In genomic region chr6:141451508-141452353, GRCh38 we compare ENCODE assay signal across 1 cellular context.
TF ChIP-seq lines count a peak whose summit lies in the region.

No MANE protein-coding gene starts in this region.

TF ChIP-seq in GM23338, 12 proteins besides CTCF, POLR2A, EP300 and RAD21 (continued from another document):
- TF ChIP-seq, protein P1, sequence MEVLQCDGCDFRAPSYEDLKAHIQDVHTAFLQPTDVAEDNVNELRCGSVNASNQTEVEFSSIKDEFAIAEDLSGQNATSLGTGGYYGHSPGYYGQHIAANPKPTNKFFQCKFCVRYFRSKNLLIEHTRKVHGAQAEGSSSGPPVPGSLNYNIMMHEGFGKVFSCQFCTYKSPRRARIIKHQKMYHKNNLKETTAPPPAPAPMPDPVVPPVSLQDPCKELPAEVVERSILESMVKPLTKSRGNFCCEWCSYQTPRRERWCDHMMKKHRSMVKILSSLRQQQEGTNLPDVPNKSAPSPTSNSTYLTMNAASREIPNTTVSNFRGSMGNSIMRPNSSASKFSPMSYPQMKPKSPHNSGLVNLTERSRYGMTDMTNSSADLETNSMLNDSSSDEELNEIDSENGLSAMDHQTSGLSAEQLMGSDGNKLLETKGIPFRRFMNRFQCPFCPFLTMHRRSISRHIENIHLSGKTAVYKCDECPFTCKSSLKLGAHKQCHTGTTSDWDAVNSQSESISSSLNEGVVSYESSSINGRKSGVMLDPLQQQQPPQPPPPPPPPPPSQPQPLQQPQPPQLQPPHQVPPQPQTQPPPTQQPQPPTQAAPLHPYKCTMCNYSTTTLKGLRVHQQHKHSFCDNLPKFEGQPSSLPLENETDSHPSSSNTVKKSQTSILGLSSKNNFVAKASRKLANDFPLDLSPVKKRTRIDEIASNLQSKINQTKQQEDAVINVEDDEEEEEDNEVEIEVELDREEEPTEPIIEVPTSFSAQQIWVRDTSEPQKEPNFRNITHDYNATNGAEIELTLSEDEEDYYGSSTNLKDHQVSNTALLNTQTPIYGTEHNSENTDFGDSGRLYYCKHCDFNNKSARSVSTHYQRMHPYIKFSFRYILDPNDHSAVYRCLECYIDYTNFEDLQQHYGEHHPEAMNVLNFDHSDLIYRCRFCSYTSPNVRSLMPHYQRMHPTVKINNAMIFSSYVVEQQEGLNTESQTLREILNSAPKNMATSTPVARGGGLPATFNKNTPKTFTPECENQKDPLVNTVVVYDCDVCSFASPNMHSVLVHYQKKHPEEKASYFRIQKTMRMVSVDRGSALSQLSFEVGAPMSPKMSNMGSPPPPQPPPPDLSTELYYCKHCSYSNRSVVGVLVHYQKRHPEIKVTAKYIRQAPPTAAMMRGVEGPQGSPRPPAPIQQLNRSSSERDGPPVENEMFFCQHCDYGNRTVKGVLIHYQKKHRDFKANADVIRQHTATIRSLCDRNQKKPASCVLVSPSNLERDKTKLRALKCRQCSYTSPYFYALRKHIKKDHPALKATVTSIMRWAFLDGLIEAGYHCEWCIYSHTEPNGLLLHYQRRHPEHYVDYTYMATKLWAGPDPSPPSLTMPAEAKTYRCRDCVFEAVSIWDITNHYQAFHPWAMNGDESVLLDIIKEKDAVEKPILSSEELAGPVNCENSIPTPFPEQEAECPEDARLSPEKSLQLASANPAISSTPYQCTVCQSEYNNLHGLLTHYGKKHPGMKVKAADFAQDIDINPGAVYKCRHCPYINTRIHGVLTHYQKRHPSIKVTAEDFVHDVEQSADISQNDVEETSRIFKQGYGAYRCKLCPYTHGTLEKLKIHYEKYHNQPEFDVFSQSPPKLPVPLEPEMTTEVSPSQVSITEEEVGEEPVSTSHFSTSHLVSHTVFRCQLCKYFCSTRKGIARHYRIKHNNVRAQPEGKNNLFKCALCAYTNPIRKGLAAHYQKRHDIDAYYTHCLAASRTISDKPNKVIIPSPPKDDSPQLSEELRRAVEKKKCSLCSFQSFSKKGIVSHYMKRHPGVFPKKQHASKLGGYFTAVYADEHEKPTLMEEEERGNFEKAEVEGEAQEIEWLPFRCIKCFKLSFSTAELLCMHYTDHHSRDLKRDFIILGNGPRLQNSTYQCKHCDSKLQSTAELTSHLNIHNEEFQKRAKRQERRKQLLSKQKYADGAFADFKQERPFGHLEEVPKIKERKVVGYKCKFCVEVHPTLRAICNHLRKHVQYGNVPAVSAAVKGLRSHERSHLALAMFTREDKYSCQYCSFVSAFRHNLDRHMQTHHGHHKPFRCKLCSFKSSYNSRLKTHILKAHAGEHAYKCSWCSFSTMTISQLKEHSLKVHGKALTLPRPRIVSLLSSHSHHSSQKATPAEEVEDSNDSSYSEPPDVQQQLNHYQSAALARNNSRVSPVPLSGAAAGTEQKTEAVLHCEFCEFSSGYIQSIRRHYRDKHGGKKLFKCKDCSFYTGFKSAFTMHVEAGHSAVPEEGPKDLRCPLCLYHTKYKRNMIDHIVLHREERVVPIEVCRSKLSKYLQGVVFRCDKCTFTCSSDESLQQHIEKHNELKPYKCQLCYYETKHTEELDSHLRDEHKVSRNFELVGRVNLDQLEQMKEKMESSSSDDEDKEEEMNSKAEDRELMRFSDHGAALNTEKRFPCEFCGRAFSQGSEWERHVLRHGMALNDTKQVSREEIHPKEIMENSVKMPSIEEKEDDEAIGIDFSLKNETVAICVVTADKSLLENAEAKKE (CRISPR knock-in tag; IDR thresholded peaks at IDR 0.05): no peak
- TF ChIP-seq EZH2 (IDR thresholded peaks at IDR 0.05; ENCODE audit: low read depth, unreplicated experiment): no peak
